ENCODE assay signal across 19 cellular contexts in genomic region chr5:139898981-139899380, GRCh38.
A peak's percentile ranks its signal among the peaks of the same experiment; 100 is the strongest.
DNase-seq lines count a peak whose midpoint lies in the region; ATAC-seq and TF ChIP-seq lines count a peak whose summit lies in the region.
"Had no signal": no experiment of that assay in that cellular context is flagged by ENCODE, and none has a peak within 500 bp of the region (broad histone marks: within the 10 kb centered on the region; RNA-seq: fewer than 3 reads in every experiment).

No MANE protein-coding gene starts in this region.

- peaks cover 35% of the 10 kb centered on the region for H3K27me3 Mint-ChIP-seq in CD8-positive, alpha-beta T cell (ENCODE audit: low read depth)

- H3K9me3 Mint-ChIP-seq in CD8-positive, alpha-beta T cell, result no peaks in the 10 kb centered on the region
- H3K9me3 Mint-ChIP-seq: CD4-positive, CD25-positive, alpha-beta regulatory T cell; CD8-positive, alpha-beta memory T cell had no signal

- H3K36me3 Mint-ChIP-seq in CD8-positive, alpha-beta T cell, result no peaks in the 10 kb centered on the region
- H3K36me3 Mint-ChIP-seq: CD4-positive, CD25-positive, alpha-beta regulatory T cell; CD8-positive, alpha-beta memory T cell had no signal

- H3K27ac ChIP-seq in suprapubic skin, result no peak overlapping the region
- H3K27ac ChIP-seq in CD8-positive, alpha-beta T cell (ENCODE audit: low read depth, low read length), result no peak overlapping the region
- H3K27ac ChIP-seq: 22Rv1, BLaER1, C4-2B had no signal

- no peak overlapping the region for H3K4me3 Mint-ChIP-seq in CD8-positive, alpha-beta T cell
- H3K4me3 Mint-ChIP-seq: B cell; CD4-positive, CD25-positive, alpha-beta regulatory T cell had no signal

- TF ChIP-seq CTCF in suprapubic skin (IDR thresholded peaks at IDR 0.05), result no peak
- TF ChIP-seq CTCF in CD8-positive, alpha-beta T cell (IDR thresholded peaks at IDR 0.05), result no peak

- POLR2A ChIA-PET in CD8-positive, alpha-beta T cell (lab: Charles Lee), result no interaction called here

- TF ChIP-seq POLR2A in suprapubic skin (IDR thresholded peaks at IDR 0.05), result no peak

- H3K36me3 ChIP-seq in suprapubic skin, result no peaks in the 10 kb centered on the region
- H3K36me3 ChIP-seq in CD8-positive, alpha-beta T cell (ENCODE audit: insufficient read depth, low read length), result no peaks in the 10 kb centered on the region
- H3K36me3 ChIP-seq: BLaER1 had no signal

- DNase-seq in activated effector memory CD4-positive, alpha-beta T cell treated with anti-CD3 and anti-CD28 coated beads, Interleukin-2, amount 50 U/mL, for 16 hours, result peak; percentile 57
- no peak for DNase-seq in activated effector memory CD4-positive, alpha-beta T cell treated with Interleukin-2 at 50 U/mL for 16 hours
- DNase-seq in mesenteric fat pad (ENCODE audit: low spot score) (peak; percentile 76), suprapubic skin (ENCODE audit: low spot score in 2 of 2) (peak; percentile 21 to 42)
- DNase-seq in activated naive CD4-positive, alpha-beta T cell treated with anti-CD3 and anti-CD28 coated beads, Interleukin-2, amount 50 U/mL, for 16 hours, result no peak
- no peak for DNase-seq in CD8-positive, alpha-beta T cell
- DNase-seq: CD4-positive, CD25-positive, alpha-beta regulatory T cell; CD8-positive, alpha-beta memory T cell; DMS 273 treated with DMSO at 0.1 percent for 48 hours; DMS79; EL; GDM1; GOT3; HCEC 1CT had no signal

- WGBS in suprapubic skin, result 93% methylated on average over 2 of the region's 2 CpGs

- no peak for ATAC-seq in CD8-positive, alpha-beta T cell
- ATAC-seq: GM12878 had no signal

- no peak overlapping the region for H3K27ac Mint-ChIP-seq in CD8-positive, alpha-beta T cell
- H3K27ac Mint-ChIP-seq: B cell; CD4-positive, CD25-positive, alpha-beta regulatory T cell had no signal

- H3K27me3 ChIP-seq in suprapubic skin, result peaks cover 14% of the 10 kb centered on the region
- peaks cover 12% of the 10 kb centered on the region for H3K27me3 ChIP-seq in CD8-positive, alpha-beta T cell (ENCODE audit: insufficient read depth, low read length)

- peaks cover 24% of the 10 kb centered on the region for H3K4me1 ChIP-seq in suprapubic skin
- H3K4me1 ChIP-seq in CD8-positive, alpha-beta T cell (ENCODE audit: insufficient read depth, low read length), result peaks cover 2% of the 10 kb centered on the region

- no peak for TF ChIP-seq EP300 in suprapubic skin (IDR thresholded peaks at IDR 0.05)

- H3K4me3 ChIP-seq in suprapubic skin, result no peak overlapping the region
- no peak overlapping the region for H3K4me3 ChIP-seq in CD8-positive, alpha-beta T cell (ENCODE audit: low read depth, low read length)
- H3K4me3 ChIP-seq: BLaER1, GM12878 had no signal

- intact Hi-C loops in CD8-positive, alpha-beta T cell (cut with DNase I, micrococcal nuclease), result no loop called here

- no peaks in the 10 kb centered on the region for H3K9me3 ChIP-seq in suprapubic skin
- H3K9me3 ChIP-seq in CD8-positive, alpha-beta T cell (ENCODE audit: low read length), result no peaks in the 10 kb centered on the region
- H3K9me3 ChIP-seq: BLaER1 had no signal

- CTCF ChIA-PET in CD8-positive, alpha-beta T cell (lab: Charles Lee), result no interaction called here

- H3K4me1 Mint-ChIP-seq in CD8-positive, alpha-beta T cell (ENCODE audit: low read depth), result peaks cover 6% of the 10 kb centered on the region

Comparison
In these comparisons a context has a peak if more than half of its experiments do, and no peak if none do; other contexts are left out.
1. DNase-seq: peak in activated effector memory CD4-positive, alpha-beta T cell treated with anti-CD3 and anti-CD28 coated beads, Interleukin-2, amount 50 U/mL, for 16 hours (single experiment), mesenteric fat pad (single experiment) and suprapubic skin (2 of 2); none in activated effector memory CD4-positive, alpha-beta T cell treated with Interleukin-2 at 50 U/mL for 16 hours (single experiment), activated naive CD4-positive, alpha-beta T cell treated with anti-CD3 and anti-CD28 coated beads, Interleukin-2, amount 50 U/mL, for 16 hours (single experiment) and CD8-positive, alpha-beta T cell (0 of 7).